ENCODE assay signal across 13 cellular contexts in the genomic region with DNA sequence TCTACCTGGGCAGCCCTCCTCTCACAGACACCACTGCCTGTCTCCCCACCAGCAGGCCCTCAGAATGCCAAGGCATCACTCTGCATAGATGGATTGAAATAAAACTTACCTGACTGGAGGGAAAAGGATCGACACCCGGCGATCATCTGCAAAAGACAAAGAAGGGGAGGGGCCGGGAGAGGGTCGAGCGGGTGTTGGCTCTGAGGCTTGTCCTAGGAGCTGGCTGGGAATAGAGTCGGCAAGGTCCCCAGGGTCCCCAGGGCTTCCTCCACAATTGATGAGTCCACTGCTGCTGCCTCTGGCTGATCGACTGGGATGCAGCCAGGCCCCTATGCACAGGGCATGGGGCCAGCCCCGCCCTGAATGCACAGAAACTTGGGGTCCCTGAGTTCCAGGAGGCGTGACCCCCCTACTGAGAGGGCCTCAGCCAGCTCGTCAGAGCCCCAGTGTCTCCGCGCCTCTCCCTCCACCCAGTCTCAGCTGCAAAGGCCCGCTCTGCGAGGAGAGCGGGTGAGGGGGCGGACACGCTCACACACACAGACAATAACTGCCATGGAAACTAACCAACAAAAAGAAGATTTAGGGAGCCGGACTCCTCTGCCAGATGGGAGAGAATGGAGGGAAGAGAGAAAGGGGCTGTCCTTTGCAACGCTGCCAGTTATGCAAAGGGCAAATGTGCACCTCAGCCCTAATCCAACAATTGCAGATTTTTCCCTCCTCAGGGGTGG. TPM values are rescaled to one million over a fixed set of nuclear protein-coding genes. Genes with fewer than 3 reads are reported as not detected.
DNase-seq lines count a peak whose midpoint lies in the region; ATAC-seq and TF ChIP-seq lines count a peak whose summit lies in the region.
"Had no signal": no experiment of that assay in that cellular context is flagged by ENCODE, and none has a peak within 500 bp of the region (broad histone marks: within the 10 kb centered on the region; RNA-seq: fewer than 3 reads in every experiment).

A gene with protein sequence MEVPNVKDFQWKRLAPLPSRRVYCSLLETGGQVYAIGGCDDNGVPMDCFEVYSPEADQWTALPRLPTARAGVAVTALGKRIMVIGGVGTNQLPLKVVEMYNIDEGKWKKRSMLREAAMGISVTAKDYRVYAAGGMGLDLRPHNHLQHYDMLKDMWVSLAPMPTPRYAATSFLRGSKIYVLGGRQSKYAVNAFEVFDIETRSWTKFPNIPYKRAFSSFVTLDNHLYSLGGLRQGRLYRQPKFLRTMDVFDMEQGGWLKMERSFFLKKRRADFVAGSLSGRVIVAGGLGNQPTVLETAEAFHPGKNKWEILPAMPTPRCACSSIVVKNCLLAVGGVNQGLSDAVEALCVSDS (minus strand): TSS at position 499 of the 728 bp plus-strand sequence. CDS start 13,318 bp downstream, outside the sequence.

- H3K9me3 Mint-ChIP-seq in glutamatergic neuron (ENCODE audit: unreplicated experiment) = peaks cover 16% of the 10 kb centered on the region
- H3K9me3 Mint-ChIP-seq: activated CD4-positive, alpha-beta T cell treated with anti-CD3 and anti-CD28 coated beads, Interleukin-2, amount 10 ng/mL, durations not matched to agents 24 days and 14 days; stimulated activated naive CD8-positive, alpha-beta T cell treated with anti-CD3 and anti-CD28 coated beads, Interleukin-15, Interleukin-2, amounts not matched to agents 100 ng/mL and 50 ng/mL, for 24 hours had no signal

- CTCF ChIA-PET in HEK293 (lab: Yijun Ruan, JAX) = interaction anchor here (0.6 to 4.2 kb wide), 8 partner anchors 11 to 168 kb away, joined by 3 to 30 read pairs (median 4); no protein-coding TSS in a partner anchor

- H3K4me1 Mint-ChIP-seq in glutamatergic neuron (ENCODE audit: low read depth, unreplicated experiment) = peaks cover 79% of the 10 kb centered on the region
- H3K4me1 Mint-ChIP-seq: activated CD4-positive, alpha-beta T cell treated with anti-CD3 and anti-CD28 coated beads, Interleukin-2, amount 10 ng/mL, durations not matched to agents 24 days and 14 days had no signal

- peak; percentile 64 for ATAC-seq in sciatic nerve
- no peak for ATAC-seq in HG03432 (IDR thresholded peaks at IDR 0.05; ENCODE audit: unreplicated experiment)
- ATAC-seq: pancreas had no signal

- POLR2A ChIA-PET in HEK293 (lab: Yijun Ruan, JAX) = interaction anchor here (0.6 kb wide), 2 partner anchors 83 to 104 kb away, joined by 3 to 6 read pairs; no protein-coding TSS in a partner anchor

- H3K36me3 Mint-ChIP-seq in glutamatergic neuron (ENCODE audit: unreplicated experiment) = no peaks in the 10 kb centered on the region

- peak within 1 kb of the TSS; percentile 100 for H3K27ac Mint-ChIP-seq in glutamatergic neuron (ENCODE audit: unreplicated experiment)
- H3K27ac Mint-ChIP-seq: activated CD4-positive, alpha-beta T cell treated with anti-CD3 and anti-CD28 coated beads, Interleukin-2, amount 10 ng/mL, durations not matched to agents 24 days and 14 days; stimulated activated naive CD8-positive, alpha-beta T cell treated with anti-CD3 and anti-CD28 coated beads, Interleukin-15, Interleukin-2, amounts not matched to agents 100 ng/mL and 50 ng/mL, for 24 hours had no signal

- peak; percentile 69 for DNase-seq in NCI-H345 (lab: John Stamatoyannopoulos, UW)
- peak; percentile 89 for DNase-seq in glutamatergic neuron
- DNase-seq in sciatic nerve (ENCODE audit: low spot score) = no peak
- DNase-seq in RPMI8226 = no peak
- no peak for DNase-seq in GM13977 (ENCODE audit: low spot score)
- DNase-seq: activated CD4-positive, alpha-beta T cell treated with anti-CD3 and anti-CD28 coated beads, Interleukin-2, amount 10 ng/mL, durations not matched to agents 24 days and 14 days; activated effector memory CD4-positive, alpha-beta T cell treated with Interleukin-2 at 50 U/mL for 16 hours; kidney; pancreas; stimulated activated CD4-positive, alpha-beta T cell treated with anti-CD3 and anti-CD28 coated beads, Interleukin-2, amount 100 ng/mL, for 24 hours had no signal

- in situ Hi-C loops in GM13977 (cut with MboI; ENCODE audit: low pct_unique_long_range_greater_than_20kb, low sequenced_read_pairs, unreplicated experiment) = no loop called here

- H3K4me1 ChIP-seq in HEK293 (ENCODE audit: control insufficient read depth, insufficient read depth, low read length) = no peaks in the 10 kb centered on the region; the same call in 1 of the 2 replicates

- peak within 1 kb of the TSS; percentile 88 for H3K4me3 Mint-ChIP-seq in glutamatergic neuron (ENCODE audit: unreplicated experiment)
- H3K4me3 Mint-ChIP-seq: activated CD4-positive, alpha-beta T cell treated with anti-CD3 and anti-CD28 coated beads, Interleukin-2, amount 10 ng/mL, durations not matched to agents 24 days and 14 days; stimulated activated naive CD8-positive, alpha-beta T cell treated with anti-CD3 and anti-CD28 coated beads, Interleukin-15, Interleukin-2, amounts not matched to agents 100 ng/mL and 50 ng/mL, for 24 hours had no signal

- no peaks in the 10 kb centered on the region for H3K36me3 ChIP-seq in HEK293 (ENCODE audit: control insufficient read depth in 2 of 2, insufficient read depth in 1 of 2, low read length in 2 of 2)
- H3K36me3 ChIP-seq: pancreas had no signal

- intact Hi-C loops in sciatic nerve (cut with DNase I) = loop anchor here (10.0 kb wide), 1 partner anchor 68 kb away; a partner anchor contains a TSS

- H3K27me3 Mint-ChIP-seq in glutamatergic neuron (ENCODE audit: unreplicated experiment) = peaks cover 19% of the 10 kb centered on the region

- H3K27ac ChIP-seq in HEK293 (ENCODE audit: extremely low read depth, low read depth, low read length) = no peak within 1 kb of the TSS
- H3K27ac ChIP-seq: pancreas had no signal

- no peaks in the 10 kb centered on the region for H3K9me3 ChIP-seq in HEK293 (ENCODE audit: control insufficient read depth, insufficient read depth, low read depth, low read length)
- H3K9me3 ChIP-seq: pancreas had no signal

- H3K4me3 ChIP-seq in HEK293 (ENCODE audit: low read depth, low read length) = no peak within 1 kb of the TSS
- H3K4me3 ChIP-seq: pancreas had no signal

- TF ChIP-seq CTCF in HEK293 (tag by site-specific recombination; IDR thresholded peaks at IDR 0.05) (no peak), glutamatergic neuron (IDR thresholded peaks at IDR 0.05; ENCODE audit: partially characterized antibody, unreplicated experiment) (no peak), GM13977 (IDR thresholded peaks at IDR 0.05; ENCODE audit: extremely low read depth, insufficient read depth, missing control alignments) (no peak)

TF ChIP-seq in HEK293, 187 proteins besides CTCF, POLR2A, EP300 and RAD21:
- TF ChIP-seq, protein P1, sequence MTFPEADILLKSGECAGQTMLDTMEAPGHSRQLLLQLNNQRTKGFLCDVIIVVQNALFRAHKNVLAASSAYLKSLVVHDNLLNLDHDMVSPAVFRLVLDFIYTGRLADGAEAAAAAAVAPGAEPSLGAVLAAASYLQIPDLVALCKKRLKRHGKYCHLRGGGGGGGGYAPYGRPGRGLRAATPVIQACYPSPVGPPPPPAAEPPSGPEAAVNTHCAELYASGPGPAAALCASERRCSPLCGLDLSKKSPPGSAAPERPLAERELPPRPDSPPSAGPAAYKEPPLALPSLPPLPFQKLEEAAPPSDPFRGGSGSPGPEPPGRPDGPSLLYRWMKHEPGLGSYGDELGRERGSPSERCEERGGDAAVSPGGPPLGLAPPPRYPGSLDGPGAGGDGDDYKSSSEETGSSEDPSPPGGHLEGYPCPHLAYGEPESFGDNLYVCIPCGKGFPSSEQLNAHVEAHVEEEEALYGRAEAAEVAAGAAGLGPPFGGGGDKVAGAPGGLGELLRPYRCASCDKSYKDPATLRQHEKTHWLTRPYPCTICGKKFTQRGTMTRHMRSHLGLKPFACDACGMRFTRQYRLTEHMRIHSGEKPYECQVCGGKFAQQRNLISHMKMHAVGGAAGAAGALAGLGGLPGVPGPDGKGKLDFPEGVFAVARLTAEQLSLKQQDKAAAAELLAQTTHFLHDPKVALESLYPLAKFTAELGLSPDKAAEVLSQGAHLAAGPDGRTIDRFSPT (tag by site-specific recombination; IDR thresholded peaks at IDR 0.05) = no peak
- TF ChIP-seq ZFHX2 (tag by site-specific recombination; conservative IDR thresholded peaks at IDR 0.05) (peak; percentile 85), ZIC2 (tag by site-specific recombination; IDR thresholded peaks at IDR 0.05) (no peak), ZBTB17 (tag by site-specific recombination; IDR thresholded peaks at IDR 0.05) (peak; percentile 69), EGR2 (tag by site-specific recombination; IDR thresholded peaks at IDR 0.05; ENCODE audit: low read depth) (peak; percentile 80)

RNA-seq across cellular contexts. Expression of the gene that starts here (rescaled TPM):
- 125 TPM for total RNA-seq in glutamatergic neuron (ENCODE audit: unreplicated experiment)
- total RNA-seq in sciatic nerve = 17.4 TPM
- total RNA-seq: kidney had no signal

Comparison
In these comparisons a context has a peak if more than half of its experiments do, and no peak if none do; other contexts are left out.
1. DNase-seq: peak in NCI-H345 (single experiment) and glutamatergic neuron (single experiment); none in sciatic nerve (single experiment), RPMI8226 (single experiment) and GM13977 (single experiment).